In genomic region chr9:129997706-129998105, GRCh38 we compare ENCODE assay signal across 8 cellular contexts. TPM values are rescaled to one million over a fixed set of nuclear protein-coding genes. Genes with fewer than 3 reads are reported as not detected.
A peak's percentile ranks its signal among the peaks of the same experiment; 100 is the strongest.
DNase-seq lines count a peak whose midpoint lies in the region; ATAC-seq, FAIRE-seq and TF ChIP-seq lines count a peak whose summit lies in the region.
"Not testable (repeated sequence)": the region's sequence is repeated elsewhere in the genome, so short reads cannot be mapped to it uniquely, and the experiment has no call there.

No MANE protein-coding gene starts in this region.

- not testable (repeated sequence) for H2AFZ ChIP-seq in SU-DHL-6 (ENCODE audit: low read depth, low read length, severe bottlenecking); GM12878 (ENCODE audit: control insufficient read depth, low read depth, low read length)

- not testable (repeated sequence) for TF ChIP-seq CTCF in SU-DHL-6 (IDR thresholded peaks at IDR 0.05; ENCODE audit: insufficient read depth, low read length, poor library complexity, severe bottlenecking); activated CD8-positive, alpha-beta T cell treated with anti-CD3 and anti-CD28 coated beads for 36 hours (IDR thresholded peaks at IDR 0.05); GM12878 (IDR thresholded peaks at IDR 0.05 in 2 of 3, conservative IDR thresholded peaks at IDR 0.05 in 1 of 3; ENCODE audit: control insufficient read depth in 2 of 3, extremely low read depth in 1 of 3, insufficient read depth in 1 of 3, low read depth in 3 of 3, low read length in 3 of 3)

- in situ Hi-C loops in GM12878 (cut with MboI) = not testable (repeated sequence)

- H3K9ac ChIP-seq in SU-DHL-6 (ENCODE audit: low read length) = not testable (repeated sequence)
- H3K9ac ChIP-seq in GM12878 (ENCODE audit: control insufficient read depth, insufficient read depth, low read length) = peak overlapping the region; percentile 95

- POLR2A ChIA-PET in CD4-positive, alpha-beta memory T cell (lab: Charles Lee; ENCODE audit: partially characterized antibody) = interaction anchor here (1.1 to 2.0 kb wide), 5 partner anchors 42 to 188 kb away, joined by 3 to 11 read pairs (median 6); partner anchors contain the start of gene FNBP1
- POLR2A ChIA-PET in activated CD8-positive, alpha-beta T cell treated with anti-CD3 and anti-CD28 coated beads for 36 hours (lab: Charles Lee) = interaction anchor here (0.8 to 12.9 kb wide), 8 partner anchors 11 to 56 kb away, joined by 3 to 110 read pairs (median 4); partner anchors contain the start of genes FNBP1 and GPR107
- POLR2A ChIA-PET in GM12878 (lab: Charles Lee) = interaction anchor here (0.7 to 14.1 kb wide), 5 partner anchors 11 to 96 kb away, joined by 3 to 270 read pairs (median 247); partner anchors contain the start of gene FNBP1

- 88% methylated on average over 3 of the region's 3 CpGs for WGBS in GM12878 (ENCODE audit: insufficient coverage, insufficient replicate concordance, low lambda C conversion rate, missing lambda C conversion rate)

- peaks cover 11% of the 10 kb centered on the region; the same call in 1 of the 2 replicates for H4K20me1 ChIP-seq in SU-DHL-6 (ENCODE audit: low read depth, low read length)
- H4K20me1 ChIP-seq in GM12878 (ENCODE audit: control insufficient read depth, insufficient read depth) = not testable (repeated sequence)

- H3K4me3 Mint-ChIP-seq in CD4-positive, alpha-beta memory T cell = peak overlapping the region in 1 of 8 donors; percentile 7
- H3K4me3 Mint-ChIP-seq in IgD-negative memory B cell = peak overlapping the region in 2 of 4 donors; percentile 51 to 67
- H3K4me3 Mint-ChIP-seq in activated CD8-positive, alpha-beta T cell treated with anti-CD3 and anti-CD28 coated beads for 36 hours; activated T-helper 2 cell treated with anti-CD3 and anti-CD28 coated beads, Interferon-gamma antibody, Interleukin-2, Interleukin-4, amounts not matched to agents 10 μg/mL and 5 μg/mL and 100 μg/mL, durations not matched to agents 14 hours and 24 hours and 36 hours (ENCODE audit: low read depth); stimulated activated memory B cell treated with anti-CD40 and anti-IgM and Interleukin-4, amounts not matched to agents 10 μg/mL and 1 μg/mL and 100 μg/mL, for 72 hours: not testable (repeated sequence)

- H3K9me3 Mint-ChIP-seq in CD4-positive, alpha-beta memory T cell; IgD-negative memory B cell; activated CD8-positive, alpha-beta T cell treated with anti-CD3 and anti-CD28 coated beads for 36 hours; activated T-helper 2 cell treated with anti-CD3 and anti-CD28 coated beads, Interferon-gamma antibody, Interleukin-2, Interleukin-4, amounts not matched to agents 10 μg/mL and 5 μg/mL and 100 μg/mL, durations not matched to agents 14 hours and 24 hours and 36 hours; stimulated activated memory B cell treated with anti-CD40 and anti-IgM and Interleukin-4, amounts not matched to agents 10 μg/mL and 1 μg/mL and 100 μg/mL, for 72 hours: not testable (repeated sequence)

- not testable (repeated sequence) for DNase-seq in CD4-positive, alpha-beta memory T cell; activated CD8-positive, alpha-beta T cell treated with anti-CD3 and anti-CD28 coated beads for 36 hours; activated T-helper 2 cell treated with anti-CD3 and anti-CD28 coated beads, Interferon-gamma antibody, Interleukin-2, Interleukin-4, amounts not matched to agents 10 μg/mL and 5 μg/mL and 100 μg/mL, durations not matched to agents 14 hours and 24 hours and 36 hours (ENCODE audit: low spot score); GM12878 (ENCODE audit: low read depth, low spot score)
- peak; percentile 42 for DNase-seq in left lobe of liver (ENCODE audit: low spot score)

- SMC1A ChIA-PET in GM12878 (lab: Charles Lee; ENCODE audit: uncharacterized antibody, unreplicated experiment) = interaction anchor here (1.4 to 23.6 kb wide), 3 partner anchors 12 to 97 kb away, joined by 3 to 763 read pairs (median 213); no protein-coding TSS in a partner anchor

- not testable (repeated sequence) for H3K9me2 ChIP-seq in SU-DHL-6 (replicated peaks; ENCODE audit: insufficient read depth, low read length)

- H3F3A ChIP-seq in SU-DHL-6 (ENCODE audit: insufficient read depth) = peaks cover 30% of the 10 kb centered on the region

- CTCF ChIA-PET in CD4-positive, alpha-beta memory T cell (lab: Charles Lee; ENCODE audit: partially characterized antibody) = interaction anchor here (1.9 to 3.8 kb wide), 3 partner anchors 42 to 112 kb away, joined by 4 to 13 read pairs (median 10); no protein-coding TSS in a partner anchor
- CTCF ChIA-PET in activated CD8-positive, alpha-beta T cell treated with anti-CD3 and anti-CD28 coated beads for 36 hours (lab: Charles Lee) = interaction anchor here (1.1 to 1.7 kb wide), 5 partner anchors 19 to 42 kb away, joined by 3 to 5 read pairs (median 4); no protein-coding TSS in a partner anchor
- CTCF ChIA-PET in GM12878 (lab: Yijun Ruan, JAX) = interaction anchor here (1.2 to 2.3 kb wide), 3 partner anchors 9 to 38 kb away, joined by 3 to 7 read pairs (median 3); no protein-coding TSS in a partner anchor

- peaks cover 96% of the 10 kb centered on the region for H3K79me2 ChIP-seq in SU-DHL-6 (ENCODE audit: insufficient read depth, low read length)
- H3K79me2 ChIP-seq in GM12878 (ENCODE audit: control insufficient read depth, insufficient read depth, low read length) = peaks cover 97% of the 10 kb centered on the region

- H3K4me3 ChIP-seq in CD4-positive, alpha-beta memory T cell (ENCODE audit: low read length in 2 of 2); SU-DHL-6 (ENCODE audit: insufficient read depth, low read length, poor library complexity, severe bottlenecking); GM12878: not testable (repeated sequence)

- not testable (repeated sequence) for TF ChIP-seq POLR2A in GM12878 (IDR thresholded peaks at IDR 0.05; ENCODE audit: low read depth, low read length)

- peak overlapping the region; percentile 31 for H3K4me2 ChIP-seq in SU-DHL-6 (ENCODE audit: low read depth, low read length, poor library complexity, severe bottlenecking)
- H3K4me2 ChIP-seq in GM12878 (ENCODE audit: control insufficient read depth, insufficient read depth) = peak overlapping the region; percentile 60

- H3K27ac ChIP-seq in CD4-positive, alpha-beta memory T cell (ENCODE audit: low read depth, low read length) = peak overlapping the region; percentile 12
- H3K27ac ChIP-seq in SU-DHL-6 (ENCODE audit: low read depth, low read length) = peak overlapping the region; percentile 42; the same call in 1 of the 2 replicates
- H3K27ac ChIP-seq in GM12878 (ENCODE audit: control insufficient read depth, insufficient read depth) = peak overlapping the region; percentile 100

- not testable (repeated sequence) for H3K27me3 Mint-ChIP-seq in CD4-positive, alpha-beta memory T cell; IgD-negative memory B cell; activated CD8-positive, alpha-beta T cell treated with anti-CD3 and anti-CD28 coated beads for 36 hours; activated T-helper 2 cell treated with anti-CD3 and anti-CD28 coated beads, Interferon-gamma antibody, Interleukin-2, Interleukin-4, amounts not matched to agents 10 μg/mL and 5 μg/mL and 100 μg/mL, durations not matched to agents 14 hours and 24 hours and 36 hours (ENCODE audit: low read depth); stimulated activated memory B cell treated with anti-CD40 and anti-IgM and Interleukin-4, amounts not matched to agents 10 μg/mL and 1 μg/mL and 100 μg/mL, for 72 hours

- not testable (repeated sequence) for H3K27me3 ChIP-seq in CD4-positive, alpha-beta memory T cell (ENCODE audit: insufficient read depth, low read length); SU-DHL-6 (ENCODE audit: low read length); GM12878 (replicated peaks in 1 of 2; ENCODE audit: control insufficient read depth in 2 of 2, insufficient read depth in 2 of 2, low read length in 1 of 2)

- FAIRE-seq in GM12878 (lab: Jason Lieb, UNC) = not testable (repeated sequence)

- BruUV-seq in GM12878 (replicated peaks; lab: Mats Ljungman, UMichigan) = not testable (repeated sequence)

- not testable (repeated sequence) for H3K9me3 ChIP-seq in CD4-positive, alpha-beta memory T cell (ENCODE audit: control insufficient read depth in 1 of 2, low read length in 2 of 2); SU-DHL-6 (ENCODE audit: insufficient read depth, low read length); GM12878 (replicated peaks; ENCODE audit: control insufficient read depth, insufficient read depth, low read length)

- H3K27ac Mint-ChIP-seq in CD4-positive, alpha-beta memory T cell = peak overlapping the region in 4 of 7 donors; percentile 27 to 98 (median 80)
- peak overlapping the region; percentile 39 to 89 (median 54) for H3K27ac Mint-ChIP-seq in IgD-negative memory B cell
- peak overlapping the region; percentile 90 for H3K27ac Mint-ChIP-seq in activated CD8-positive, alpha-beta T cell treated with anti-CD3 and anti-CD28 coated beads for 36 hours
- peak overlapping the region; percentile 82 for H3K27ac Mint-ChIP-seq in activated T-helper 2 cell treated with anti-CD3 and anti-CD28 coated beads, Interferon-gamma antibody, Interleukin-2, Interleukin-4, amounts not matched to agents 10 μg/mL and 5 μg/mL and 100 μg/mL, durations not matched to agents 14 hours and 24 hours and 36 hours
- H3K27ac Mint-ChIP-seq in stimulated activated memory B cell treated with anti-CD40 and anti-IgM and Interleukin-4, amounts not matched to agents 10 μg/mL and 1 μg/mL and 100 μg/mL, for 72 hours = peak overlapping the region; percentile 90

- intact Hi-C loops in CD4-positive, alpha-beta memory T cell (cut with micrococcal nuclease) = loop anchor here (5.0 kb wide), 1 partner anchor 40 kb away; no protein-coding TSS in a partner anchor
- intact Hi-C loops in activated CD8-positive, alpha-beta T cell treated with anti-CD3 and anti-CD28 coated beads for 36 hours (cut with micrococcal nuclease); GM12878 (cut with micrococcal nuclease; ENCODE audit: unreplicated experiment): not testable (repeated sequence)
- intact Hi-C loops in activated T-helper 2 cell treated with anti-CD3 and anti-CD28 coated beads, Interferon-gamma antibody, Interleukin-2, Interleukin-4, amounts not matched to agents 10 μg/mL and 5 μg/mL and 100 μg/mL, durations not matched to agents 14 hours and 24 hours and 36 hours (cut with micrococcal nuclease) = loop anchor here (1.0 kb wide), 1 partner anchor 10 kb away; no protein-coding TSS in a partner anchor

- H3K4me1 Mint-ChIP-seq in CD4-positive, alpha-beta memory T cell = peaks cover 55 to 84% (median 70%) of the 10 kb centered on the region in 4 donors
- H3K4me1 Mint-ChIP-seq in IgD-negative memory B cell = peaks cover 55 to 58% (median 57%) of the 10 kb centered on the region in 3 donors
- H3K4me1 Mint-ChIP-seq in activated CD8-positive, alpha-beta T cell treated with anti-CD3 and anti-CD28 coated beads for 36 hours (ENCODE audit: low read depth) = peaks cover 62% of the 10 kb centered on the region
- H3K4me1 Mint-ChIP-seq in activated T-helper 2 cell treated with anti-CD3 and anti-CD28 coated beads, Interferon-gamma antibody, Interleukin-2, Interleukin-4, amounts not matched to agents 10 μg/mL and 5 μg/mL and 100 μg/mL, durations not matched to agents 14 hours and 24 hours and 36 hours (ENCODE audit: low read depth) = peaks cover 57% of the 10 kb centered on the region
- H3K4me1 Mint-ChIP-seq in stimulated activated memory B cell treated with anti-CD40 and anti-IgM and Interleukin-4, amounts not matched to agents 10 μg/mL and 1 μg/mL and 100 μg/mL, for 72 hours = peaks cover 68% of the 10 kb centered on the region

- H3K4me1 ChIP-seq in CD4-positive, alpha-beta memory T cell (ENCODE audit: insufficient read depth, low read length) = peaks cover 79% of the 10 kb centered on the region
- H3K4me1 ChIP-seq in GM12878 (ENCODE audit: control insufficient read depth, insufficient read depth, low read length) = peaks cover 65% of the 10 kb centered on the region

- H3K36me3 Mint-ChIP-seq in CD4-positive, alpha-beta memory T cell = peaks cover 16 to 51% of the 10 kb centered on the region in 2 donors
- H3K36me3 Mint-ChIP-seq in IgD-negative memory B cell = peaks cover 13% of the 10 kb centered on the region
- H3K36me3 Mint-ChIP-seq in activated CD8-positive, alpha-beta T cell treated with anti-CD3 and anti-CD28 coated beads for 36 hours (ENCODE audit: low read depth) = peaks cover 62% of the 10 kb centered on the region
- H3K36me3 Mint-ChIP-seq in activated T-helper 2 cell treated with anti-CD3 and anti-CD28 coated beads, Interferon-gamma antibody, Interleukin-2, Interleukin-4, amounts not matched to agents 10 μg/mL and 5 μg/mL and 100 μg/mL, durations not matched to agents 14 hours and 24 hours and 36 hours (ENCODE audit: low read depth) = peaks cover 66% of the 10 kb centered on the region
- peaks cover 57% of the 10 kb centered on the region for H3K36me3 Mint-ChIP-seq in stimulated activated memory B cell treated with anti-CD40 and anti-IgM and Interleukin-4, amounts not matched to agents 10 μg/mL and 1 μg/mL and 100 μg/mL, for 72 hours

- not testable (repeated sequence) for TF ChIP-seq RAD21 in GM12878 (IDR thresholded peaks at IDR 0.05; ENCODE audit: insufficient read depth, low read depth, low read length)

- RAD21 ChIA-PET in GM12878 (lab: Charles Lee; ENCODE audit: unreplicated experiment) = interaction anchor here (9.7 to 17.1 kb wide), 4 partner anchors 10 to 111 kb away, joined by 89 to 418 read pairs (median 213); partner anchors contain the start of gene FNBP1

- ATAC-seq in activated CD8-positive, alpha-beta T cell treated with anti-CD3 and anti-CD28 coated beads for 36 hours; GM12878; left lobe of liver; stimulated activated memory B cell treated with anti-CD40 and anti-IgM and Interleukin-4, amounts not matched to agents 10 μg/mL and 1 μg/mL and 100 μg/mL, for 72 hours: not testable (repeated sequence)

- TF ChIP-seq EP300 in GM12878 (IDR thresholded peaks at IDR 0.05; ENCODE audit: borderline replicate concordance in 1 of 2, control insufficient read depth in 1 of 2, low read depth in 2 of 2, low read length in 2 of 2) = not testable (repeated sequence)

- H3K36me3 ChIP-seq in CD4-positive, alpha-beta memory T cell (ENCODE audit: insufficient read depth, low read length); SU-DHL-6 (ENCODE audit: low read length): not testable (repeated sequence)
- peaks cover 3 to 30% of the 10 kb centered on the region in 2 experiments for H3K36me3 ChIP-seq in GM12878 (ENCODE audit: control insufficient read depth in 2 of 2, insufficient read depth in 2 of 2, low read length in 1 of 2)

RNA-seq across cellular contexts. Expression of gene FNBP1, which starts 45.3 kb away (rescaled TPM):
- 100 to 1,000 TPM; 197 to 202 TPM for total RNA-seq in CD4-positive, alpha-beta memory T cell
- 100 to 1,000 TPM; 143 to 165 TPM for polyA plus RNA-seq in CD4-positive, alpha-beta memory T cell
- polyA plus RNA-seq in IgD-negative memory B cell (173 TPM), GM12878 (2011; rRNA removed) (188 and 268 TPM in 2 replicates), GM12878 (2014; fragmentation: Illumina TruSeq; extraction: Trizol) (258 and 290 TPM in 2 replicates), GM12878 (2014; fragmentation: Nextera tagmentation; extraction: Ambion mirVana) (10 to 100 TPM; 64.5 to 80.5 TPM), GM12878 (2014; rRNA removed) (180 and 208 TPM in 2 replicates), GM12878 (2016; fragmentation: Nextera tagmentation; extraction: Ambion mirVana) (100 to 1,000 TPM; 165 to 170 TPM)
- 100 to 1,000 TPM; 266 to 268 TPM for total RNA-seq in activated CD8-positive, alpha-beta T cell treated with anti-CD3 and anti-CD28 coated beads for 36 hours
- total RNA-seq in activated T-helper 2 cell treated with anti-CD3 and anti-CD28 coated beads, Interferon-gamma antibody, Interleukin-2, Interleukin-4, amounts not matched to agents 10 μg/mL and 5 μg/mL and 100 μg/mL, durations not matched to agents 14 hours and 24 hours and 36 hours = 358 and 359 TPM in 2 replicates
- 1,139 and 1,239 TPM in 2 replicates for total RNA-seq in GM12878 (2013; cell fraction: nucleolus; rRNA removed)
- total RNA-seq in GM12878 (2014; rRNA removed) (167 and 204 TPM in 2 replicates), GM12878 (2014; rRNA removed; fragmentation: Illumina TruSeq; extraction: Trizol) (277 and 283 TPM in 2 replicates), GM12878 (2021) (353 and 356 TPM in 2 replicates), left lobe of liver (12.7 TPM)
- polyA plus RNA-seq in GM12878 (2011; ENCODE audit: low read depth) = 193 TPM
- 82.5 and 118 TPM in 2 replicates for polyA plus RNA-seq in GM12878 (2011; cell fraction: cytosol; rRNA removed)
- 111 and 142 TPM in 2 replicates for polyA plus RNA-seq in GM12878 (2011; cell fraction: nucleus; rRNA removed)
- 288 and 297 TPM in 2 replicates for polyA plus RNA-seq in GM12878 (2012)
- 163 and 327 TPM in 2 replicates for polyA minus RNA-seq in GM12878 (2011; rRNA and poly(A)+ RNA removed)
- 124 and 136 TPM in 2 replicates for polyA minus RNA-seq in GM12878 (2011; cell fraction: cytosol; rRNA and poly(A)+ RNA removed)
- 73.0 and 135 TPM in 2 replicates for polyA minus RNA-seq in GM12878 (2011; cell fraction: nucleus; rRNA and poly(A)+ RNA removed)

RNA-seq across cellular contexts. Expression of gene GPR107, which starts 56.0 kb away (rescaled TPM):
- total RNA-seq in CD4-positive, alpha-beta memory T cell = 10 to 100 TPM; 23.8 to 24.4 TPM
- 1 to 10 TPM; 2.2 to 3.3 TPM for polyA plus RNA-seq in CD4-positive, alpha-beta memory T cell
- polyA plus RNA-seq in IgD-negative memory B cell (2.1 TPM), GM12878 (2011; rRNA removed) (21.4 and 23.2 TPM in 2 replicates), GM12878 (2014; fragmentation: Illumina TruSeq; extraction: Trizol) (13.2 and 14.0 TPM in 2 replicates), GM12878 (2014; fragmentation: Nextera tagmentation; extraction: Ambion mirVana) (1 to 10 TPM; 2.7 to 2.9 TPM), GM12878 (2014; rRNA removed) (10.0 and 11.2 TPM in 2 replicates), GM12878 (2016; fragmentation: Nextera tagmentation; extraction: Ambion mirVana) (10 to 100 TPM in 1 of 2 experiments, 1 to 10 TPM in 1; 6.3 to 10.9 TPM)
- 10 to 100 TPM; 18.2 to 19.0 TPM for total RNA-seq in activated CD8-positive, alpha-beta T cell treated with anti-CD3 and anti-CD28 coated beads for 36 hours
- 22.3 and 23.7 TPM in 2 replicates for total RNA-seq in activated T-helper 2 cell treated with anti-CD3 and anti-CD28 coated beads, Interferon-gamma antibody, Interleukin-2, Interleukin-4, amounts not matched to agents 10 μg/mL and 5 μg/mL and 100 μg/mL, durations not matched to agents 14 hours and 24 hours and 36 hours
- total RNA-seq in GM12878 (2013; cell fraction: nucleolus; rRNA removed) = 50.0 and 61.3 TPM in 2 replicates
- total RNA-seq in GM12878 (2014; rRNA removed) (10.1 and 10.3 TPM in 2 replicates), GM12878 (2014; rRNA removed; fragmentation: Illumina TruSeq; extraction: Trizol) (9.9 and 10.0 TPM in 2 replicates), GM12878 (2021) (14.9 and 16.6 TPM in 2 replicates), left lobe of liver (14.1 TPM)
- polyA plus RNA-seq in GM12878 (2011; ENCODE audit: low read depth) = 10.6 TPM
- 11.0 and 12.5 TPM in 2 replicates for polyA plus RNA-seq in GM12878 (2011; cell fraction: cytosol; rRNA removed)
- polyA plus RNA-seq in GM12878 (2011; cell fraction: nucleus; rRNA removed) = 19.9 and 23.2 TPM in 2 replicates
- polyA plus RNA-seq in GM12878 (2012) = 14.5 and 22.9 TPM in 2 replicates
- polyA minus RNA-seq in GM12878 (2011; rRNA and poly(A)+ RNA removed) = 22.1 and 23.7 TPM in 2 replicates
- 7.4 and 18.3 TPM in 2 replicates for polyA minus RNA-seq in GM12878 (2011; cell fraction: cytosol; rRNA and poly(A)+ RNA removed)
- polyA minus RNA-seq in GM12878 (2011; cell fraction: nucleus; rRNA and poly(A)+ RNA removed) = 10.5 and 20.3 TPM in 2 replicates

Comparison
In these comparisons a context has a peak if more than half of its experiments do, and no peak if none do; other contexts are left out.
1. H3K27ac ChIP-seq: peak in every context shown above with its lines; median percentile 100 in GM12878; 42 in SU-DHL-6; 12 in CD4-positive, alpha-beta memory T cell.
2. RNA of gene FNBP1, which starts 45.3 kb away (total RNA-seq): 358 to 359 TPM in activated T-helper 2 cell treated with anti-CD3 and anti-CD28 coated beads, Interferon-gamma antibody, Interleukin-2, Interleukin-4, amounts not matched to agents 10 μg/mL and 5 μg/mL and 100 μg/mL, durations not matched to agents 14 hours and 24 hours and 36 hours, 167 to 1,239 TPM in GM12878, 266 to 268 TPM in activated CD8-positive, alpha-beta T cell treated with anti-CD3 and anti-CD28 coated beads for 36 hours and 197 to 202 TPM in CD4-positive, alpha-beta memory T cell; 12.7 TPM in left lobe of liver (single experiment); every median in the first group is over 10 times any median in the second.
3. Peak in every context shown above with its lines, with median percentiles within 50 percentile points of each other: H3K27ac Mint-ChIP-seq.